17 cellular contexts compared by ENCODE assay signal in the genomic region with DNA sequence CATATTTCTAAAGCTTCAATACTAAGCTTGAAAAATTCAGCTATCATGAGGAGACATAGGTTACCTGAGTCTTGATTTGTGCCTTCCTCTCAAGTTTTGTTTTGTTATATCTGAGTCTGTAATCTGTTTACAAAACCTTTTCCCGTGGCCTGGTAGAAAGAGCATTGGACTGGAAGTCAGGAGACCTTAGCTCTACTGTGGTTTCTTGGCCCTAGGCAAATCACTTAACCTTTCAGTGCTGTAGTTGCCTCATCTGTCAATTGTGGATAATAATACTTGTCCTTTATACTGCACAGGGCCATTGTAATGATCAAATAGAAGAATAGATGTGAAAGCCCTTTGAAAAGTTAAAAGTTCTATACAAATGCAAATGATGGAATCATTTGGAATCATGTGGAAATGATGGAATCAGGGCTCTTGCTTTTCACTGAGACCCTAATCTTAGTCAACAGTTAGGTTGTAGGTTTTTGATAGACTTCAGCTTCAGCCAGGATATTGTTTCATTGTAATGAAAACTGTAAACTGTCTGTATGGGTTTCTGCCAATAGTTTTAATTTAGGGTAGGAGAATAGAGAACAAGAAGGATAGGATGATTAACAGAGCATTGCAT. TPM values are rescaled to one million over a fixed set of nuclear protein-coding genes. Genes with fewer than 3 reads are reported as not detected.
DNase-seq lines count a peak whose midpoint lies in the region; ATAC-seq and TF ChIP-seq lines count a peak whose summit lies in the region.
"Had no signal": no experiment of that assay in that cellular context is flagged by ENCODE, and none has a peak within 500 bp of the region (broad histone marks: within the 10 kb centered on the region; RNA-seq: fewer than 3 reads in every experiment).

No MANE protein-coding gene starts in this region.

- H3K27me3 ChIP-seq in DND-41 (ENCODE audit: insufficient read depth, low read length, poor library complexity) (no peaks in the 10 kb centered on the region), ectodermal cell (ENCODE audit: control insufficient read depth, insufficient read depth, low read length, poor library complexity, severe bottlenecking) (no peaks in the 10 kb centered on the region), H7 (ENCODE audit: control insufficient read depth, insufficient read depth, low read length) (no peaks in the 10 kb centered on the region)
- H3K27me3 ChIP-seq: brain microvascular endothelial cell, MG63, right lobe of liver, SJSA1, testis had no signal

- H3K27ac ChIP-seq in DND-41 (ENCODE audit: low read length) (peak overlapping the region; percentile 37; the same call in 1 of the 2 replicates), ectodermal cell (ENCODE audit: insufficient read depth, low read depth, low read length, poor library complexity, severe bottlenecking) (peak overlapping the region; percentile 41)
- H3K27ac ChIP-seq: brain microvascular endothelial cell, coronary artery, lower lobe of right lung, right lobe of liver, SJSA1, testis had no signal

- no peak overlapping the region for H2AFZ ChIP-seq in DND-41 (ENCODE audit: low read depth, low read length)

- peaks cover 13% of the 10 kb centered on the region for H3K4me1 ChIP-seq in DND-41 (ENCODE audit: insufficient read depth, low read length)
- H3K4me1 ChIP-seq in ectodermal cell (ENCODE audit: control insufficient read depth, insufficient read depth, low read length), result peaks cover 13% of the 10 kb centered on the region
- H3K4me1 ChIP-seq: right lobe of liver, testis had no signal

- DNase-seq in DND-41, result no peak
- no peak for DNase-seq in H7
- DNase-seq in kidney tubule cell (ENCODE audit: low spot score), result no peak
- DNase-seq: brain microvascular endothelial cell, lower lobe of right lung, MG63, NCI-H1436 treated with DMSO at 0.1 percent for 48 hours, NCI-H82, right lobe of liver, testis had no signal

- H3K4me3 ChIP-seq in DND-41 (ENCODE audit: low read depth in 1 of 2, low read length in 2 of 2), result no peak overlapping the region
- no peak overlapping the region for H3K4me3 ChIP-seq in ectodermal cell (ENCODE audit: insufficient read depth, low read depth, low read length)
- no peak overlapping the region for H3K4me3 ChIP-seq in H7 (ENCODE audit: insufficient read depth, low read depth, low read length)
- H3K4me3 ChIP-seq: coronary artery, lower lobe of right lung, MG63, right lobe of liver, SJSA1, testis had no signal

- 38 to 57% methylated on average over 1 of the region's 1 CpG for WGBS in ectodermal cell, 2 experiments

- ATAC-seq in DND-41 (ENCODE audit: insufficient read depth, low read depth), result no peak
- ATAC-seq in GM18909 (IDR thresholded peaks at IDR 0.05; ENCODE audit: poor library complexity, unreplicated experiment), result peak; percentile 20
- peak; percentile 9 for ATAC-seq in HG03520 (IDR thresholded peaks at IDR 0.05; ENCODE audit: unreplicated experiment)
- no peak for ATAC-seq in GM21737 (IDR thresholded peaks at IDR 0.05; ENCODE audit: unreplicated experiment)
- ATAC-seq: lower lobe of right lung, Panc1, right lobe of liver had no signal

- H3K9me3 ChIP-seq in DND-41 (ENCODE audit: insufficient read depth, low read length, severe bottlenecking), result no peaks in the 10 kb centered on the region
- H3K9me3 ChIP-seq in ectodermal cell (ENCODE audit: control insufficient read depth, low read length), result no peaks in the 10 kb centered on the region
- H3K9me3 ChIP-seq: lower lobe of right lung, right lobe of liver, SJSA1, testis had no signal

- TF ChIP-seq CTCF in DND-41 (IDR thresholded peaks at IDR 0.05; ENCODE audit: borderline replicate concordance, extremely low read depth, low read length, poor library complexity, severe bottlenecking), result no peak

- no peaks in the 10 kb centered on the region for H4K20me1 ChIP-seq in DND-41 (ENCODE audit: insufficient read depth, low read length)

- peaks cover 5% of the 10 kb centered on the region; the same call in 1 of the 2 replicates for H3K36me3 ChIP-seq in DND-41 (ENCODE audit: insufficient read depth, low read length)
- H3K36me3 ChIP-seq in ectodermal cell (ENCODE audit: control insufficient read depth, insufficient read depth, low read length), result no peaks in the 10 kb centered on the region
- H3K36me3 ChIP-seq in H7 (replicated peaks; ENCODE audit: control insufficient read depth, insufficient read depth, low read length), result no peaks in the 10 kb centered on the region
- H3K36me3 ChIP-seq: brain microvascular endothelial cell, right lobe of liver, SJSA1 had no signal

- no peak overlapping the region for H3K4me2 ChIP-seq in DND-41 (ENCODE audit: insufficient read depth, low read length)

- no peak overlapping the region for H3K9ac ChIP-seq in DND-41 (ENCODE audit: low read depth, low read length)

- H3K79me2 ChIP-seq in DND-41 (ENCODE audit: insufficient read depth, low read length), result 0 out of 2 replicates have a peak, but pooled peaks cover 2% of the 10 kb centered on the region

RNA-seq across cellular contexts. Expression of a gene that starts 21.6 kb away (rescaled TPM):
- polyA plus RNA-seq in ectodermal cell (2013, experiment 1 of 4), result 30.0 TPM
- 33.4 TPM for polyA plus RNA-seq in ectodermal cell (2013, experiment 2 of 4)
- polyA plus RNA-seq in ectodermal cell (2013, experiment 3 of 4), result 28.7 TPM
- 32.1 TPM for polyA plus RNA-seq in ectodermal cell (2013, experiment 4 of 4)
- total RNA-seq in H7 (2014; rRNA removed; shearing (Covaris generic)), result 3.2 and 6.3 TPM in 2 replicates

RNA-seq across cellular contexts. Expression of a gene that starts 43.1 kb away (rescaled TPM):
- polyA plus RNA-seq in ectodermal cell (2013, experiment 1 of 4), result 1.9 TPM
- polyA plus RNA-seq in ectodermal cell (2013, experiment 2 of 4), result 3.6 TPM
- 3.1 TPM for polyA plus RNA-seq in ectodermal cell (2013, experiment 3 of 4)
- polyA plus RNA-seq in ectodermal cell (2013, experiment 4 of 4), result 4.1 TPM
- 1.1 TPM in 2 replicates for total RNA-seq in H7 (2014; rRNA removed; shearing (Covaris generic))

Comparison
In these comparisons a context has a peak if more than half of its experiments do, and no peak if none do; other contexts are left out.
1. ATAC-seq: peak in GM18909 (single experiment) and HG03520 (single experiment); none in DND-41 (single experiment) and GM21737 (single experiment).